Comparison of ENCODE assay signal across 9 cellular contexts in genomic region chr12:130838951-130839769, GRCh38. TPM values are rescaled to one million over a fixed set of nuclear protein-coding genes. Genes with fewer than 3 reads are reported as not detected.
A peak's percentile ranks its signal among the peaks of the same experiment; 100 is the strongest.
DNase-seq lines count a peak whose midpoint lies in the region; ATAC-seq and TF ChIP-seq lines count a peak whose summit lies in the region.
"Had no signal": no experiment of that assay in that cellular context is flagged by ENCODE, and none has a peak within 500 bp of the region (broad histone marks: within the 10 kb centered on the region; RNA-seq: fewer than 3 reads in every experiment).

TSS of gene STX2 (minus strand) at chr12:130839250. CDS start at chr12:130839099, 151 bp downstream.

- no peaks in the 10 kb centered on the region; the same call in 1 of the 2 replicates for H3K4me1 ChIP-seq in BE2C
- no peaks in the 10 kb centered on the region for H3K4me1 ChIP-seq in colonic mucosa

- no peaks in the 10 kb centered on the region for H3K9me3 ChIP-seq in BE2C
- no peaks in the 10 kb centered on the region for H3K9me3 ChIP-seq in colonic mucosa

- no peak within 1 kb of the TSS for H3K27ac ChIP-seq in colonic mucosa
- H3K27ac ChIP-seq: epithelial cell of prostate had no signal

- peak; percentile 93 for DNase-seq in BE2C
- DNase-seq in NCI-H446 treated with DMSO at 0.1 percent for 48 hours (lab: John Stamatoyannopoulos, UW) = peak; percentile 52
- DNase-seq in activated CD4-positive, alpha-beta T cell treated with anti-CD3 and anti-CD28 coated beads for 48 hours = peak; percentile 88
- DNase-seq in colonic mucosa = peak; percentile 87
- peak; percentile 91 for DNase-seq in left kidney (ENCODE audit: low read depth, low spot score)
- DNase-seq in stimulated activated CD4-positive, alpha-beta T cell treated with anti-CD3 and anti-CD28 coated beads, Interleukin-1b, Interleukin-23, amount 100 ng/mL, for 48 hours = peak; percentile 84

- peak within 1 kb of the TSS; percentile 34 to 61 for H3K9ac ChIP-seq in colonic mucosa (ENCODE audit: low read depth in 2 of 2, low read length in 2 of 2)

- peak; percentile 82 for ATAC-seq in GM19035 (IDR thresholded peaks at IDR 0.05; ENCODE audit: unreplicated experiment)
- ATAC-seq in HG03280 (IDR thresholded peaks at IDR 0.05; ENCODE audit: unreplicated experiment) = peak; percentile 89

- intact Hi-C loops in colonic mucosa (cut with DNase I) = no loop called here

- peak within 1 kb of the TSS; percentile 81 for H3K4me3 ChIP-seq in BE2C (ENCODE audit: low read depth, low read length)
- peak within 1 kb of the TSS; percentile 60 for H3K4me3 ChIP-seq in colonic mucosa

- peak; percentile 67 for TF ChIP-seq CTCF in BE2C (IDR thresholded peaks at IDR 0.05; ENCODE audit: low read depth, low read length)
- no peak for TF ChIP-seq CTCF in colonic mucosa (IDR thresholded peaks at IDR 0.05)

- no peaks in the 10 kb centered on the region; the same call in 1 of the 2 replicates for H3K36me3 ChIP-seq in BE2C
- H3K36me3 ChIP-seq in colonic mucosa = no peaks in the 10 kb centered on the region

- no peaks in the 10 kb centered on the region for H3K27me3 ChIP-seq in BE2C
- no peaks in the 10 kb centered on the region for H3K27me3 ChIP-seq in colonic mucosa

RNA-seq across cellular contexts. Expression of gene STX2, which starts in this region (rescaled TPM):
- polyA plus RNA-seq in BE2C (2012; ENCODE audit: insufficient read depth, insufficient read length, low read depth) = 18.4 TPM
- total RNA-seq in colonic mucosa = 1 to 10 TPM; 2.1 to 4.8 TPM
